Comparison of ENCODE assay signal across 21 cellular contexts in the genomic region with DNA sequence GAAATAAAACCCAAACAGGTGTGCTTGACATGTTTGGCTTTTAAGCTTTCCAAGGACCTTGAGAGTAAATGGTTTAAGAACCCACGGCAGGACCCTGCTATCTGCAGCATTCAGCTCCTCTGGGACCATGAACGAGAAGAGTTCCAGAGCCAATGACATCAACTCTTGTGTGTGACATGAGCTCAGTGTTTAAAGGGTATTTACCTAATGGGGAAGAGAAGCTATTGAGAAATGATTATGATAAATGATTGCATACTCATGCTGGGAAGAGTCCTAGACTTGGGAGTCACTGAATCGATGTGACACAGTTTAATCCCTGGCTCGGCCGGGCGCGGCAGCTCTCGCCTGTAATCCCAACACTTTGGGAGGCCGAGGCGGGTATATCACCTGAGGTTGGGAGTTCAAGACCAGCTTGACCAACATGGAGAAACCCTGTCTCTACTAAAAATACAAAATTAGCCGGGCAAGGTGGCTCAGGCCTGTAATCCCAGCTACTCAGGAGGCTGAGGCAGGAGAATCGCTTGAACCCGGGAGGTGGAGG. TPM values are rescaled to one million over a fixed set of nuclear protein-coding genes. Genes with fewer than 3 reads are reported as not detected.
"Had no signal": no experiment of that assay in that cellular context is flagged by ENCODE, and none has a peak within 500 bp of the region (broad histone marks: within the 10 kb centered on the region; RNA-seq: fewer than 3 reads in every experiment).

No MANE protein-coding gene starts in this region.

- H3K4me1 ChIP-seq: heart left ventricle, spleen, tibial artery, upper lobe of right lung, vagina had no signal

- DNase-seq: effector memory CD4-positive, alpha-beta T cell; heart left ventricle; hippocampal formation; left colon; mammary epithelial cell; mucosa of descending colon; natural killer cell; spleen; stimulated activated CD4-positive, alpha-beta T cell treated with anti-CD3 and anti-CD28 coated beads, Interleukin-15, amount 100 ng/mL, for 24 hours; stimulated activated CD4-positive, alpha-beta T cell treated with anti-CD3 and anti-CD28 coated beads, Interleukin-1b, Interleukin-23, amount 100 ng/mL, for 48 hours; stimulated activated CD4-positive, alpha-beta T cell treated with anti-CD3 and anti-CD28 coated beads, Interleukin-4, amount 100 ng/mL, for 24 hours; tibial artery; upper lobe of right lung had no signal

- ATAC-seq: esophagus mucosa; heart left ventricle; left colon; mucosa of descending colon; natural killer cell; stimulated activated memory B cell treated with anti-CD40 and anti-IgM and Interleukin-4, amounts not matched to agents 10 μg/mL and 1 μg/mL and 100 μg/mL, for 72 hours; upper lobe of right lung had no signal

- H3K4me3 ChIP-seq: heart left ventricle, mucosa of descending colon, spleen, tibial artery, upper lobe of right lung, vagina had no signal

- H3K4me3 Mint-ChIP-seq: natural killer cell; stimulated activated memory B cell treated with anti-CD40 and anti-IgM and Interleukin-4, amounts not matched to agents 10 μg/mL and 1 μg/mL and 100 μg/mL, for 72 hours; stimulated activated naive CD8-positive, alpha-beta T cell treated with anti-CD3 and anti-CD28 coated beads, Interleukin-15, Interleukin-2, amounts not matched to agents 100 ng/mL and 50 ng/mL, for 24 hours had no signal

- H3K4me1 Mint-ChIP-seq: natural killer cell; stimulated activated memory B cell treated with anti-CD40 and anti-IgM and Interleukin-4, amounts not matched to agents 10 μg/mL and 1 μg/mL and 100 μg/mL, for 72 hours had no signal

- H3K27ac ChIP-seq: heart left ventricle, neutrophil, spleen, tibial artery, upper lobe of right lung, vagina had no signal

- H3K27ac Mint-ChIP-seq: natural killer cell; stimulated activated memory B cell treated with anti-CD40 and anti-IgM and Interleukin-4, amounts not matched to agents 10 μg/mL and 1 μg/mL and 100 μg/mL, for 72 hours; stimulated activated naive CD8-positive, alpha-beta T cell treated with anti-CD3 and anti-CD28 coated beads, Interleukin-15, Interleukin-2, amounts not matched to agents 100 ng/mL and 50 ng/mL, for 24 hours had no signal

- H3K9me3 Mint-ChIP-seq: stimulated activated naive CD8-positive, alpha-beta T cell treated with anti-CD3 and anti-CD28 coated beads, Interleukin-15, Interleukin-2, amounts not matched to agents 100 ng/mL and 50 ng/mL, for 24 hours had no signal

- H3K27me3 ChIP-seq: neutrophil, upper lobe of right lung, vagina had no signal

- H3K36me3 Mint-ChIP-seq: natural killer cell; stimulated activated memory B cell treated with anti-CD40 and anti-IgM and Interleukin-4, amounts not matched to agents 10 μg/mL and 1 μg/mL and 100 μg/mL, for 72 hours had no signal

- H3K36me3 ChIP-seq: heart left ventricle, neutrophil, spleen, tibial artery, upper lobe of right lung, vagina had no signal

- H3K9me3 ChIP-seq: heart left ventricle, mucosa of descending colon, neutrophil, spleen, tibial artery, upper lobe of right lung, vagina had no signal

RNA-seq across cellular contexts. Expression of a gene that starts 55.4 kb away (rescaled TPM):
- total RNA-seq: esophagus mucosa, fibroblast of lung, glomerular endothelial cell, natural killer cell, pulmonary artery endothelial cell had no signal
